In the genomic region with DNA sequence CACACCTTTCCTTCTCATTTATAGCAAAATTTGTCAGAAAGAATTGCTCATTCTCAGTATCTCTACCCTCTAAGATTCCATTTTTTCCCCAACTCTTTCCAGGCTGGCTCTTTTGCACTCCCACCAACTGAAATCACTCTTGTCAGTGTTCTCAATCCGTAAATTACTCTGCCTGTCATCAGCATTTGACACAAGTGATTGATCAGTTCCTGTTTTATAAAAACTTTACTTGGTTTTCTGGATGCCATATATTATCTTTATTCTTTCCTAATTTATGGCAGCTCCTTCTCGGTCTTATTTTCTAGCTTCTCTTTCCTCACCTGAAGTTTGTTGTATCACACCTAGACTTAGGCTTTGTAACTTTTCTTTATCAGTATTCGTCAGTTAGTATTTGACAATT, we compare ENCODE assay signal across 14 cellular contexts. TPM values are rescaled to one million over a fixed set of nuclear protein-coding genes. Genes with fewer than 3 reads are reported as not detected.
A peak's percentile ranks its signal among the peaks of the same experiment; 100 is the strongest.
DNase-seq lines count a peak whose midpoint lies in the region; ATAC-seq and TF ChIP-seq lines count a peak whose summit lies in the region.
"Had no signal": no experiment of that assay in that cellular context is flagged by ENCODE, and none has a peak within 500 bp of the region (broad histone marks: within the 10 kb centered on the region; RNA-seq: fewer than 3 reads in every experiment).

No MANE protein-coding gene starts in this region.

- no peak for TF ChIP-seq CTCF in Peyer's patch (IDR thresholded peaks at IDR 0.05)

- ATAC-seq in CD4-positive, CD25-positive, alpha-beta regulatory T cell (ENCODE audit: low read depth in 2 of 2), result no peak
- ATAC-seq in T-helper 17 cell (no peak), GM21723 (IDR thresholded peaks at IDR 0.05; ENCODE audit: unreplicated experiment) (no peak)

- no peak for TF ChIP-seq POLR2A in Peyer's patch (IDR thresholded peaks at IDR 0.05)

- peaks cover 58% of the 10 kb centered on the region for H3K4me1 Mint-ChIP-seq in activated T-cell treated with anti-CD3 and anti-CD28 coated beads, Interleukin-2, amount 50 U/mL, for 24 hours (ENCODE audit: low read depth)
- H3K4me1 Mint-ChIP-seq in CD4-positive, CD25-positive, alpha-beta regulatory T cell, result peaks cover 38 to 68% (median 52%) of the 10 kb centered on the region in 4 donors
- H3K4me1 Mint-ChIP-seq in T-helper 17 cell (peaks cover 52% of the 10 kb centered on the region), immature natural killer cell (peaks cover 75 to 86% of the 10 kb centered on the region in 2 donors)

- peak overlapping the region; percentile 12 for H3K27ac Mint-ChIP-seq in activated T-cell treated with anti-CD3 and anti-CD28 coated beads, Interleukin-2, amount 50 U/mL, for 24 hours
- peak overlapping the region in 2 of 3 donors; percentile 6 to 21 for H3K27ac Mint-ChIP-seq in CD4-positive, CD25-positive, alpha-beta regulatory T cell
- H3K27ac Mint-ChIP-seq in T-helper 17 cell (peak overlapping the region; percentile 79), immature natural killer cell (peak overlapping the region; percentile 46 to 84 (median 60))

- no peaks in the 10 kb centered on the region for H3K27me3 ChIP-seq in CD4-positive, CD25-positive, alpha-beta regulatory T cell (ENCODE audit: control insufficient read depth, insufficient read depth, low read length)
- no peaks in the 10 kb centered on the region for H3K27me3 ChIP-seq in Peyer's patch

- H3K9me3 ChIP-seq in CD4-positive, CD25-positive, alpha-beta regulatory T cell (ENCODE audit: control insufficient read depth in 2 of 2, low read length in 2 of 2), result no peaks in the 10 kb centered on the region
- H3K9me3 ChIP-seq in T-helper 17 cell (ENCODE audit: control insufficient read depth, low read length, poor library complexity, severe bottlenecking) (no peaks in the 10 kb centered on the region), Peyer's patch (no peaks in the 10 kb centered on the region)

- H3K4me3 ChIP-seq in CD4-positive, CD25-positive, alpha-beta regulatory T cell (ENCODE audit: low read depth, low read length), result no peak overlapping the region
- no peak overlapping the region for H3K4me3 ChIP-seq in Peyer's patch
- H3K4me3 ChIP-seq: GM23248 had no signal

- no peak overlapping the region for H3K4me3 Mint-ChIP-seq in activated T-cell treated with anti-CD3 and anti-CD28 coated beads, Interleukin-2, amount 50 U/mL, for 24 hours
- no peak overlapping the region for H3K4me3 Mint-ChIP-seq in CD4-positive, CD25-positive, alpha-beta regulatory T cell
- no peak overlapping the region for H3K4me3 Mint-ChIP-seq in T-helper 17 cell
- H3K4me3 Mint-ChIP-seq in immature natural killer cell, result no peak overlapping the region
- H3K4me3 Mint-ChIP-seq: CD14-positive monocyte had no signal

- H3K36me3 Mint-ChIP-seq in activated T-cell treated with anti-CD3 and anti-CD28 coated beads, Interleukin-2, amount 50 U/mL, for 24 hours (ENCODE audit: low read depth), result peaks cover 26% of the 10 kb centered on the region
- peaks cover 24% of the 10 kb centered on the region for H3K36me3 Mint-ChIP-seq in CD4-positive, CD25-positive, alpha-beta regulatory T cell
- H3K36me3 Mint-ChIP-seq in T-helper 17 cell (ENCODE audit: low read depth), result no peaks in the 10 kb centered on the region
- H3K36me3 Mint-ChIP-seq in immature natural killer cell, result peaks cover 4 to 13% (median 4%) of the 10 kb centered on the region in 3 donors

- H3K36me3 ChIP-seq in CD4-positive, CD25-positive, alpha-beta regulatory T cell (ENCODE audit: control insufficient read depth, insufficient read depth, low read length), result peaks cover 6% of the 10 kb centered on the region
- peaks cover 0 to 5% (median 0%) of the 10 kb centered on the region in 3 donors for H3K36me3 ChIP-seq in Peyer's patch

- peaks cover 5% of the 10 kb centered on the region for H3K4me1 ChIP-seq in CD4-positive, CD25-positive, alpha-beta regulatory T cell (ENCODE audit: control insufficient read depth, insufficient read depth, low read length, poor library complexity, severe bottlenecking)
- H3K4me1 ChIP-seq in Peyer's patch, result peaks cover 0 to 14% (median 3%) of the 10 kb centered on the region in 4 donors

- DNase-seq in activated T-cell treated with anti-CD3 and anti-CD28 coated beads, Interleukin-2, amount 50 U/mL, for 24 hours, result no peak
- DNase-seq in activated T-cell treated with anti-CD3 and anti-CD28 coated beads for 4 hours, result no peak
- no peak for DNase-seq in CD4-positive, CD25-positive, alpha-beta regulatory T cell
- no peak for DNase-seq in T-helper 17 cell
- no peak for DNase-seq in immature natural killer cell
- no peak for DNase-seq in Peyer's patch
- DNase-seq in T1000 (lab: John Stamatoyannopoulos, UW), result no peak
- DNase-seq: DMS53, GF-D8, GM23248, H7 had no signal

- no peaks in the 10 kb centered on the region for H3K9me3 Mint-ChIP-seq in activated T-cell treated with anti-CD3 and anti-CD28 coated beads, Interleukin-2, amount 50 U/mL, for 24 hours
- H3K9me3 Mint-ChIP-seq in CD4-positive, CD25-positive, alpha-beta regulatory T cell, result no peaks in the 10 kb centered on the region
- no peaks in the 10 kb centered on the region for H3K9me3 Mint-ChIP-seq in immature natural killer cell

- no peak overlapping the region for H3K27ac ChIP-seq in CD4-positive, CD25-positive, alpha-beta regulatory T cell (ENCODE audit: insufficient read depth, low read length, poor library complexity, severe bottlenecking)
- H3K27ac ChIP-seq in Peyer's patch, result no peak overlapping the region
- H3K27ac ChIP-seq: 22Rv1, GM23248 had no signal

- H3K27me3 Mint-ChIP-seq in activated T-cell treated with anti-CD3 and anti-CD28 coated beads, Interleukin-2, amount 50 U/mL, for 24 hours, result no peaks in the 10 kb centered on the region
- no peaks in the 10 kb centered on the region for H3K27me3 Mint-ChIP-seq in CD4-positive, CD25-positive, alpha-beta regulatory T cell
- H3K27me3 Mint-ChIP-seq in T-helper 17 cell (no peaks in the 10 kb centered on the region), immature natural killer cell (ENCODE audit: low read depth in 3 of 3) (peaks cover 0 to 3% (median 0%) of the 10 kb centered on the region in 3 donors)

RNA-seq across cellular contexts. Expression of a gene that starts 16.4 kb away (rescaled TPM):
- 47.7 TPM for total RNA-seq in CD4-positive, CD25-positive, alpha-beta regulatory T cell
- 10 to 100 TPM; 25.6 to 34.4 (median 30.2) TPM for polyA plus RNA-seq in CD4-positive, CD25-positive, alpha-beta regulatory T cell
- 10 to 100 TPM; 49.4 to 54.4 TPM for total RNA-seq in T-helper 17 cell
- polyA plus RNA-seq in immature natural killer cell, result 10 to 100 TPM; 40.6 to 49.1 (median 44.5) TPM
- 100 to 1,000 TPM in 3 of 4 donors, 10 to 100 TPM in 1; 89.1 to 188 (median 154) TPM for total RNA-seq in Peyer's patch

Comparison
In these comparisons a context has a peak if more than half of its experiments do, and no peak if none do; other contexts are left out.
1. H3K27ac Mint-ChIP-seq: peak in every context shown above with its lines; median percentile 79 in T-helper 17 cell; 60 in immature natural killer cell; 14 in CD4-positive, CD25-positive, alpha-beta regulatory T cell; 12 in activated T-cell treated with anti-CD3 and anti-CD28 coated beads, Interleukin-2, amount 50 U/mL, for 24 hours.